ENCODE assay signal across 1 cellular context in genomic region chr2:38496927-38497669, GRCh38.
A peak's percentile ranks its signal among the peaks of the same experiment; 100 is the strongest.
TF ChIP-seq lines count a peak whose summit lies in the region.

No MANE protein-coding gene starts in this region.

TF ChIP-seq in HepG2, 621 proteins besides CTCF, POLR2A, EP300 and RAD21 (continued from another document and continues in another):
- TF ChIP-seq SNAPC4 (CRISPR knock-in tag; IDR thresholded peaks at IDR 0.05) (0 out of 2 replicates have a peak, but pooled peaks have one; percentile 30), ZFP36L2 (CRISPR knock-in tag; IDR thresholded peaks at IDR 0.05) (no peak), MAFK (conservative IDR thresholded peaks at IDR 0.05 in 1 of 2, IDR thresholded peaks at IDR 0.05 in 1 of 2; ENCODE audit: low read length in 2 of 2) (0 out of 4 replicates have a peak, but pooled peaks of 1 of the 2 experiments have one; percentile 42), FLYWCH1 (CRISPR knock-in tag; IDR thresholded peaks at IDR 0.05) (0 out of 2 replicates have a peak, but pooled peaks have one; percentile 39), TRIM24 (CRISPR knock-in tag; IDR thresholded peaks at IDR 0.05) (peak; percentile 63; the same call in 1 of the 2 replicates), ZBTB46 (CRISPR knock-in tag; IDR thresholded peaks at IDR 0.05; ENCODE audit: borderline replicate concordance) (peak; percentile 39; the same call in 1 of the 2 replicates), TCF12 (IDR thresholded peaks at IDR 0.05) (no peak), TCF12 (CRISPR knock-in tag; IDR thresholded peaks at IDR 0.05) (peak; percentile 88), ZSCAN31 (CRISPR knock-in tag; IDR thresholded peaks at IDR 0.05; ENCODE audit: low read depth) (peak; percentile 75), ZNF20 (CRISPR knock-in tag; IDR thresholded peaks at IDR 0.05) (0 out of 2 replicates have a peak, but pooled peaks have one; percentile 59), FOXP1 (IDR thresholded peaks at IDR 0.05) (no peak), FOXP1 (CRISPR knock-in tag; IDR thresholded peaks at IDR 0.05) (peak; percentile 66; the same call in 1 of the 2 replicates), ZNF710 (CRISPR knock-in tag; IDR thresholded peaks at IDR 0.05; ENCODE audit: borderline replicate concordance) (no peak), ZNF510 (CRISPR knock-in tag; IDR thresholded peaks at IDR 0.05; ENCODE audit: low read depth) (0 out of 2 replicates have a peak, but pooled peaks have one; percentile 18), ZFP90 (CRISPR knock-in tag; IDR thresholded peaks at IDR 0.05; ENCODE audit: borderline replicate concordance) (peak; percentile 100), KDM2A (CRISPR knock-in tag; IDR thresholded peaks at IDR 0.05; ENCODE audit: borderline replicate concordance, low read depth) (peak; percentile 50; the same call in 1 of the 2 replicates), RXRB (CRISPR knock-in tag; IDR thresholded peaks at IDR 0.05; ENCODE audit: borderline replicate concordance) (peak; percentile 68), RFX3 (CRISPR knock-in tag; IDR thresholded peaks at IDR 0.05) (no peak), ERF (CRISPR knock-in tag; IDR thresholded peaks at IDR 0.05) (peak; percentile 45; the same call in 1 of the 2 replicates), NR2F1 (CRISPR knock-in tag; IDR thresholded peaks at IDR 0.05) (0 out of 4 replicates have a peak, but pooled peaks of 1 of the 2 experiments have one; percentile 18), ZMYM4 (CRISPR knock-in tag; IDR thresholded peaks at IDR 0.05) (no peak; the same call in 1 of the 2 replicates), NR2C2 (CRISPR knock-in tag; IDR thresholded peaks at IDR 0.05; ENCODE audit: borderline replicate concordance) (peak; percentile 61; the same call in 1 of the 2 replicates), HMG20B (CRISPR knock-in tag; conservative IDR thresholded peaks at IDR 0.05) (peak; percentile 53; the same call in 1 of the 2 replicates), RBM22 (optimal IDR thresholded peaks at IDR 0.05; ENCODE audit: low read length) (no peak), HNF4A (CRISPR knock-in tag; IDR thresholded peaks at IDR 0.05) (peak; percentile 96), ZNF556 (CRISPR knock-in tag; IDR thresholded peaks at IDR 0.05; ENCODE audit: borderline replicate concordance) (peak; percentile 11; the same call in 1 of the 2 replicates), MAFF (IDR thresholded peaks at IDR 0.05; ENCODE audit: low read depth, low read length) (no peak), HIVEP1 (CRISPR knock-in tag; IDR thresholded peaks at IDR 0.05) (peak; percentile 68; the same call in 1 of the 2 replicates), RXRA (CRISPR knock-in tag; IDR thresholded peaks at IDR 0.05) (peak; percentile 75; the same call in 1 of the 2 replicates), KDM1A (CRISPR knock-in tag; IDR thresholded peaks at IDR 0.05) (peak; percentile 53; the same call in 1 of the 2 replicates), ZBTB37 (CRISPR knock-in tag; IDR thresholded peaks at IDR 0.05) (peak; percentile 63; the same call in 1 of the 2 replicates), SATB2 (CRISPR knock-in tag; IDR thresholded peaks at IDR 0.05) (0 out of 2 replicates have a peak, but pooled peaks have one; percentile 8)
- TF ChIP-seq, protein P1, sequence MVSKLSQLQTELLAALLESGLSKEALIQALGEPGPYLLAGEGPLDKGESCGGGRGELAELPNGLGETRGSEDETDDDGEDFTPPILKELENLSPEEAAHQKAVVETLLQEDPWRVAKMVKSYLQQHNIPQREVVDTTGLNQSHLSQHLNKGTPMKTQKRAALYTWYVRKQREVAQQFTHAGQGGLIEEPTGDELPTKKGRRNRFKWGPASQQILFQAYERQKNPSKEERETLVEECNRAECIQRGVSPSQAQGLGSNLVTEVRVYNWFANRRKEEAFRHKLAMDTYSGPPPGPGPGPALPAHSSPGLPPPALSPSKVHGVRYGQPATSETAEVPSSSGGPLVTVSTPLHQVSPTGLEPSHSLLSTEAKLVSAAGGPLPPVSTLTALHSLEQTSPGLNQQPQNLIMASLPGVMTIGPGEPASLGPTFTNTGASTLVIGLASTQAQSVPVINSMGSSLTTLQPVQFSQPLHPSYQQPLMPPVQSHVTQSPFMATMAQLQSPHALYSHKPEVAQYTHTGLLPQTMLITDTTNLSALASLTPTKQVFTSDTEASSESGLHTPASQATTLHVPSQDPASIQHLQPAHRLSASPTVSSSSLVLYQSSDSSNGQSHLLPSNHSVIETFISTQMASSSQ (IDR thresholded peaks at IDR 0.05; ENCODE audit: low read depth) = 0 out of 2 replicates have a peak, but pooled peaks have one; percentile 21
- TF ChIP-seq, protein P1 (CRISPR knock-in tag; IDR thresholded peaks at IDR 0.05; ENCODE audit: borderline replicate concordance) = peak; percentile 68; the same call in 1 of the 2 replicates
- TF ChIP-seq, protein P2, sequence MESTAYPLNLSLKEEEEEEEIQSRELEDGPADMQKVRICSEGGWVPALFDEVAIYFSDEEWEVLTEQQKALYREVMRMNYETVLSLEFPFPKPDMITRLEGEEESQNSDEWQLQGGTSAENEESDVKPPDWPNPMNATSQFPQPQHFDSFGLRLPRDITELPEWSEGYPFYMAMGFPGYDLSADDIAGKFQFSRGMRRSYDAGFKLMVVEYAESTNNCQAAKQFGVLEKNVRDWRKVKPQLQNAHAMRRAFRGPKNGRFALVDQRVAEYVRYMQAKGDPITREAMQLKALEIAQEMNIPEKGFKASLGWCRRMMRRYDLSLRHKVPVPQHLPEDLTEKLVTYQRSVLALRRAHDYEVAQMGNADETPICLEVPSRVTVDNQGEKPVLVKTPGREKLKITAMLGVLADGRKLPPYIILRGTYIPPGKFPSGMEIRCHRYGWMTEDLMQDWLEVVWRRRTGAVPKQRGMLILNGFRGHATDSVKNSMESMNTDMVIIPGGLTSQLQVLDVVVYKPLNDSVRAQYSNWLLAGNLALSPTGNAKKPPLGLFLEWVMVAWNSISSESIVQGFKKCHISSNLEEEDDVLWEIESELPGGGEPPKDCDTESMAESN (CRISPR knock-in tag; conservative IDR thresholded peaks at IDR 0.05) = 0 out of 2 replicates have a peak, but pooled peaks have one; percentile 62
- TF ChIP-seq, protein P3, sequence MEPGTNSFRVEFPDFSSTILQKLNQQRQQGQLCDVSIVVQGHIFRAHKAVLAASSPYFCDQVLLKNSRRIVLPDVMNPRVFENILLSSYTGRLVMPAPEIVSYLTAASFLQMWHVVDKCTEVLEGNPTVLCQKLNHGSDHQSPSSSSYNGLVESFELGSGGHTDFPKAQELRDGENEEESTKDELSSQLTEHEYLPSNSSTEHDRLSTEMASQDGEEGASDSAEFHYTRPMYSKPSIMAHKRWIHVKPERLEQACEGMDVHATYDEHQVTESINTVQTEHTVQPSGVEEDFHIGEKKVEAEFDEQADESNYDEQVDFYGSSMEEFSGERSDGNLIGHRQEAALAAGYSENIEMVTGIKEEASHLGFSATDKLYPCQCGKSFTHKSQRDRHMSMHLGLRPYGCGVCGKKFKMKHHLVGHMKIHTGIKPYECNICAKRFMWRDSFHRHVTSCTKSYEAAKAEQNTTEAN (CRISPR knock-in tag; conservative IDR thresholded peaks at IDR 0.05) = peak; percentile 70
- TF ChIP-seq, protein P4, sequence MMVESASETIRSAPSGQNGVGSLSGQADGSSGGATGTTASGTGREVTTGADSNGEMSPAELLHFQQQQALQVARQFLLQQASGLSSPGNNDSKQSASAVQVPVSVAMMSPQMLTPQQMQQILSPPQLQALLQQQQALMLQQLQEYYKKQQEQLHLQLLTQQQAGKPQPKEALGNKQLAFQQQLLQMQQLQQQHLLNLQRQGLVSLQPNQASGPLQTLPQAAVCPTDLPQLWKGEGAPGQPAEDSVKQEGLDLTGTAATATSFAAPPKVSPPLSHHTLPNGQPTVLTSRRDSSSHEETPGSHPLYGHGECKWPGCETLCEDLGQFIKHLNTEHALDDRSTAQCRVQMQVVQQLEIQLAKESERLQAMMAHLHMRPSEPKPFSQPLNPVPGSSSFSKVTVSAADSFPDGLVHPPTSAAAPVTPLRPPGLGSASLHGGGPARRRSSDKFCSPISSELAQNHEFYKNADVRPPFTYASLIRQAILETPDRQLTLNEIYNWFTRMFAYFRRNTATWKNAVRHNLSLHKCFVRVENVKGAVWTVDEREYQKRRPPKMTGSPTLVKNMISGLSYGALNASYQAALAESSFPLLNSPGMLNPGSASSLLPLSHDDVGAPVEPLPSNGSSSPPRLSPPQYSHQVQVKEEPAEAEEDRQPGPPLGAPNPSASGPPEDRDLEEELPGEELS (CRISPR knock-in tag; IDR thresholded peaks at IDR 0.05) = peak; percentile 55; the same call in 1 of the 2 replicates
- TF ChIP-seq, protein P5, sequence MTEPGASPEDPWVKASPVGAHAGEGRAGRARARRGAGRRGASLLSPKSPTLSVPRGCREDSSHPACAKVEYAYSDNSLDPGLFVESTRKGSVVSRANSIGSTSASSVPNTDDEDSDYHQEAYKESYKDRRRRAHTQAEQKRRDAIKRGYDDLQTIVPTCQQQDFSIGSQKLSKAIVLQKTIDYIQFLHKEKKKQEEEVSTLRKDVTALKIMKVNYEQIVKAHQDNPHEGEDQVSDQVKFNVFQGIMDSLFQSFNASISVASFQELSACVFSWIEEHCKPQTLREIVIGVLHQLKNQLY (CRISPR knock-in tag; IDR thresholded peaks at IDR 0.05) = peak; percentile 65; the same call in 1 of the 2 replicates
